20 cellular contexts compared by ENCODE assay signal in genomic region chr9:136059321-136059791, GRCh38. TPM values are rescaled to one million over a fixed set of nuclear protein-coding genes. Genes with fewer than 3 reads are reported as not detected.
DNase-seq lines count a peak whose midpoint lies in the region; ATAC-seq, FAIRE-seq and TF ChIP-seq lines count a peak whose summit lies in the region.
"Had no signal": no experiment of that assay in that cellular context is flagged by ENCODE, and none has a peak within 500 bp of the region (broad histone marks: within the 10 kb centered on the region; RNA-seq: fewer than 3 reads in every experiment).

No MANE protein-coding gene starts in this region.

- H2AFZ ChIP-seq in Karpas-422 (ENCODE audit: low read length), result no peak overlapping the region

- H3K4me1 ChIP-seq in kidney (ENCODE audit: control insufficient read depth in 1 of 2, insufficient read depth in 1 of 2, low read depth in 1 of 2, low read length in 2 of 2), result peaks cover 0 to 2% of the 10 kb centered on the region in 2 donors
- H3K4me1 ChIP-seq in upper lobe of right lung, result peaks cover 25% of the 10 kb centered on the region
- H3K4me1 ChIP-seq in Karpas-422 (ENCODE audit: low read length), result peaks cover 37% of the 10 kb centered on the region

- H3K27ac ChIP-seq in RWPE1, result peak overlapping the region; percentile 99
- H3K27ac ChIP-seq in kidney (ENCODE audit: low read depth in 2 of 2, low read length in 2 of 2), result no peak overlapping the region
- no peak overlapping the region for H3K27ac ChIP-seq in upper lobe of right lung
- no peak overlapping the region for H3K27ac ChIP-seq in Karpas-422 (ENCODE audit: low read length)
- H3K27ac ChIP-seq: A549, KMS-11, thoracic aorta had no signal

- CTCF ChIA-PET in RWPE1 (lab: Yijun Ruan, JAX), result interaction anchor here (0.6 kb wide), 1 partner anchor 229 kb away, joined by 3 read pairs; no protein-coding TSS in a partner anchor

- TF ChIP-seq CTCF in RWPE1 (conservative IDR thresholded peaks at IDR 0.05; ENCODE audit: low read depth) (no peak), kidney (IDR thresholded peaks at IDR 0.05; ENCODE audit: borderline replicate concordance, extremely low read depth, insufficient read depth) (no peak), upper lobe of right lung (IDR thresholded peaks at IDR 0.05) (no peak)

- no peaks in the 10 kb centered on the region for H3K79me2 ChIP-seq in Karpas-422 (ENCODE audit: low read length)

- no peak for FAIRE-seq in kidney (lab: Jason Lieb, UNC)
- FAIRE-seq: A549 had no signal

- POLR2A ChIA-PET in RWPE1 (lab: Yijun Ruan, JAX; ENCODE audit: low non-redundant PET), result no interaction called here

- no peaks in the 10 kb centered on the region for H3K9me2 ChIP-seq in Karpas-422 (replicated peaks; ENCODE audit: insufficient read depth, low read length)

- H3K4me2 ChIP-seq in Karpas-422 (ENCODE audit: low read depth, low read length, poor library complexity, severe bottlenecking), result no peak overlapping the region
- H3K4me2 ChIP-seq: A549, KMS-11 had no signal

- no peaks in the 10 kb centered on the region for H3K36me3 ChIP-seq in kidney (ENCODE audit: control insufficient read depth in 1 of 2, insufficient read depth in 2 of 2, low read length in 2 of 2)
- no peaks in the 10 kb centered on the region for H3K36me3 ChIP-seq in upper lobe of right lung
- H3K36me3 ChIP-seq in Karpas-422 (ENCODE audit: insufficient read depth, low read length), result no peaks in the 10 kb centered on the region

- H3K9me3 ChIP-seq in kidney (ENCODE audit: control insufficient read depth in 1 of 2, low read length in 2 of 2), result no peaks in the 10 kb centered on the region
- no peaks in the 10 kb centered on the region for H3K9me3 ChIP-seq in upper lobe of right lung
- H3K9me3 ChIP-seq in Karpas-422 (ENCODE audit: low read length), result no peaks in the 10 kb centered on the region
- H3K9me3 ChIP-seq: A549, thoracic aorta had no signal

- peaks cover 11% of the 10 kb centered on the region; the same call in 1 of the 2 replicates for H4K20me1 ChIP-seq in Karpas-422 (ENCODE audit: insufficient read depth, low read depth, low read length)

- DNase-seq in activated effector memory CD4-positive, alpha-beta T cell treated with anti-CD3 and anti-CD28 coated beads, Interleukin-2, amount 50 U/mL, for 16 hours, result peak; percentile 60
- DNase-seq in activated effector memory CD4-positive, alpha-beta T cell treated with Interleukin-2 at 50 U/mL for 16 hours, result no peak
- DNase-seq in RWPE1 (ENCODE audit: low spot score) (no peak), kidney (peak; percentile 77), upper lobe of right lung (peak; percentile 57), Karpas-422 (no peak), NK-92 (lab: John Stamatoyannopoulos, UW; ENCODE audit: unreplicated experiment) (no peak)
- no peak for DNase-seq in activated CD4-positive, alpha-beta T cell treated with anti-CD3 and anti-CD28 coated beads, Interleukin-2, amount 50 U/mL, for 48 hours
- DNase-seq: amniotic stem cell; DMS53; effector memory CD8-positive, alpha-beta T cell; mesendoderm; NCI-H2081; NCI-H510A; SHP77 treated with DMSO at 0.1 percent for 48 hours had no signal

- H3K4me3 ChIP-seq in kidney (ENCODE audit: low read length in 2 of 2), result no peak overlapping the region
- H3K4me3 ChIP-seq in upper lobe of right lung, result no peak overlapping the region
- no peak overlapping the region for H3K4me3 ChIP-seq in Karpas-422 (ENCODE audit: low read length)
- H3K4me3 ChIP-seq: A549, thoracic aorta had no signal

- no peak for ATAC-seq in upper lobe of right lung
- ATAC-seq: effector memory CD8-positive, alpha-beta T cell; natural killer cell treated with Interleukin-12 subunit alpha and Interleukin-12 subunit beta and Interleukin-15 and Interleukin-18, amount 100 ng/mL, for 72 hours; stimulated activated memory B cell treated with anti-CD40 and anti-IgM and Interleukin-4, amounts not matched to agents 10 μg/mL and 1 μg/mL and 100 μg/mL, for 72 hours had no signal

- no peak overlapping the region for H3K9ac ChIP-seq in kidney (ENCODE audit: low read length in 2 of 2)
- H3K9ac ChIP-seq in Karpas-422 (ENCODE audit: low read length), result no peak overlapping the region
- H3K9ac ChIP-seq: KMS-11 had no signal

- H3K27me3 ChIP-seq in upper lobe of right lung, result no peaks in the 10 kb centered on the region
- H3K27me3 ChIP-seq in Karpas-422 (ENCODE audit: low read length), result peaks cover 6% of the 10 kb centered on the region; the same call in 1 of the 2 replicates

- intact Hi-C loops in kidney (cut with DNase I), result no loop called here
- intact Hi-C loops in upper lobe of right lung (cut with DNase I), result no loop called here

RNA-seq across cellular contexts. Expression of gene NACC2, which starts 35.7 kb away (rescaled TPM):
- 30.9 TPM for total RNA-seq in kidney
- polyA plus RNA-seq in kidney (ENCODE audit: insufficient read depth, low read depth, low replicate concordance), result 7.1 TPM
- 33.5 TPM for total RNA-seq in upper lobe of right lung
- total RNA-seq in Karpas-422 (2014; rRNA removed; shearing (Covaris generic); ENCODE audit: low replicate concordance), result not detected in 2 replicates

RNA-seq across cellular contexts. Expression of gene TMEM250, which starts 59.3 kb away (rescaled TPM):
- 33.1 TPM for total RNA-seq in kidney
- 22.2 TPM for polyA plus RNA-seq in kidney (ENCODE audit: insufficient read depth, low read depth, low replicate concordance)
- 30.7 TPM for total RNA-seq in upper lobe of right lung
- total RNA-seq in Karpas-422 (2014; rRNA removed; shearing (Covaris generic); ENCODE audit: low replicate concordance), result 15.1 and 40.9 TPM in 2 replicates

Comparison
In these comparisons a context has a peak if more than half of its experiments do, and no peak if none do; other contexts are left out.
1. DNase-seq: peak in activated effector memory CD4-positive, alpha-beta T cell treated with anti-CD3 and anti-CD28 coated beads, Interleukin-2, amount 50 U/mL, for 16 hours (single experiment), kidney (single experiment) and upper lobe of right lung (single experiment); none in activated effector memory CD4-positive, alpha-beta T cell treated with Interleukin-2 at 50 U/mL for 16 hours (single experiment), RWPE1 (single experiment), activated CD4-positive, alpha-beta T cell treated with anti-CD3 and anti-CD28 coated beads, Interleukin-2, amount 50 U/mL, for 48 hours (0 of 2), Karpas-422 (single experiment) and NK-92 (single experiment).
2. RNA of gene NACC2, which starts 35.7 kb away (total RNA-seq): 33.5 TPM in upper lobe of right lung (single experiment) and 30.9 TPM in kidney (single experiment); not detected in Karpas-422; every median in the first group is over 10 times any median in the second.